In genomic region chr2:43083710-43084698, GRCh38 we compare ENCODE assay signal across 9 cellular contexts.
DNase-seq lines count a peak whose midpoint lies in the region; ATAC-seq and TF ChIP-seq lines count a peak whose summit lies in the region.
"Had no signal": no experiment of that assay in that cellular context is flagged by ENCODE, and none has a peak within 500 bp of the region (broad histone marks: within the 10 kb centered on the region; RNA-seq: fewer than 3 reads in every experiment).

No MANE protein-coding gene starts in this region.

- no peak overlapping the region for H3K4me3 Mint-ChIP-seq in natural killer cell
- no peak overlapping the region for H3K4me3 Mint-ChIP-seq in natural killer cell treated with Interleukin-12 subunit alpha and Interleukin-12 subunit beta and Interleukin-15 and Interleukin-18, amount 100 ng/mL, for 72 hours
- H3K4me3 Mint-ChIP-seq in activated T-cell treated with anti-CD3 and anti-CD28 coated beads, Interleukin-2, amount 50 U/mL, for 4 hours, result no peak overlapping the region

- ATAC-seq in natural killer cell, result no peak
- ATAC-seq in natural killer cell treated with Interleukin-12 subunit alpha and Interleukin-12 subunit beta and Interleukin-15 and Interleukin-18, amount 100 ng/mL, for 72 hours, result no peak
- ATAC-seq in GM18873 (IDR thresholded peaks at IDR 0.05; ENCODE audit: low FRiP score, unreplicated experiment), result no peak
- ATAC-seq in HG02610 (IDR thresholded peaks at IDR 0.05; ENCODE audit: unreplicated experiment), result no peak
- no peak for ATAC-seq in activated T-cell treated with anti-CD3 and anti-CD28 coated beads, Interleukin-2, amount 50 U/mL, for 4 hours

- intact Hi-C loops in natural killer cell (cut with micrococcal nuclease), result no loop called here

- H3K4me1 Mint-ChIP-seq in natural killer cell, result peaks cover 21 to 41% of the 10 kb centered on the region in 2 donors
- H3K4me1 Mint-ChIP-seq in natural killer cell treated with Interleukin-12 subunit alpha and Interleukin-12 subunit beta and Interleukin-15 and Interleukin-18, amount 100 ng/mL, for 72 hours (ENCODE audit: low read depth in 2 of 2), result peaks cover 12 to 16% of the 10 kb centered on the region in 2 donors
- peaks cover 5% of the 10 kb centered on the region for H3K4me1 Mint-ChIP-seq in activated T-cell treated with anti-CD3 and anti-CD28 coated beads, Interleukin-2, amount 50 U/mL, for 4 hours (ENCODE audit: low read depth)

- H3K27ac Mint-ChIP-seq in natural killer cell, result peak overlapping the region; percentile 54 to 81
- H3K27ac Mint-ChIP-seq in natural killer cell treated with Interleukin-12 subunit alpha and Interleukin-12 subunit beta and Interleukin-15 and Interleukin-18, amount 100 ng/mL, for 72 hours, result no peak overlapping the region

- TF ChIP-seq CTCF in natural killer cell (IDR thresholded peaks at IDR 0.05) (no peak), epithelial cell of esophagus (IDR thresholded peaks at IDR 0.05; ENCODE audit: insufficient read depth, low read depth, low read length, missing control alignments) (no peak)

- DNase-seq in natural killer cell, result no peak
- no peak for DNase-seq in natural killer cell treated with Interleukin-12 subunit alpha and Interleukin-12 subunit beta and Interleukin-15 and Interleukin-18, amount 100 ng/mL, for 72 hours (ENCODE audit: low spot score)
- peak; percentile 94 for DNase-seq in epithelial cell of esophagus (ENCODE audit: low read depth)
- DNase-seq in mucosa of gallbladder (ENCODE audit: low spot score), result peak; percentile 58
- DNase-seq in DMS53 treated with DMSO at 0.1 percent for 48 hours (lab: John Stamatoyannopoulos, UW; ENCODE audit: unreplicated experiment), result no peak
- DNase-seq in activated T-cell treated with anti-CD3 and anti-CD28 coated beads, Interleukin-2, amount 50 U/mL, for 4 hours, result no peak
- DNase-seq: CD8-positive, alpha-beta memory T cell had no signal

- H3K36me3 Mint-ChIP-seq in natural killer cell, result no peaks in the 10 kb centered on the region
- no peaks in the 10 kb centered on the region for H3K36me3 Mint-ChIP-seq in natural killer cell treated with Interleukin-12 subunit alpha and Interleukin-12 subunit beta and Interleukin-15 and Interleukin-18, amount 100 ng/mL, for 72 hours
- no peaks in the 10 kb centered on the region for H3K36me3 Mint-ChIP-seq in activated T-cell treated with anti-CD3 and anti-CD28 coated beads, Interleukin-2, amount 50 U/mL, for 4 hours (ENCODE audit: insufficient read depth)
- H3K36me3 Mint-ChIP-seq: CD8-positive, alpha-beta memory T cell had no signal

- no peaks in the 10 kb centered on the region for H3K27me3 Mint-ChIP-seq in natural killer cell (ENCODE audit: low read depth in 2 of 2)
- H3K27me3 Mint-ChIP-seq in natural killer cell treated with Interleukin-12 subunit alpha and Interleukin-12 subunit beta and Interleukin-15 and Interleukin-18, amount 100 ng/mL, for 72 hours, result no peaks in the 10 kb centered on the region
- H3K27me3 Mint-ChIP-seq in activated T-cell treated with anti-CD3 and anti-CD28 coated beads, Interleukin-2, amount 50 U/mL, for 4 hours (ENCODE audit: low read depth), result no peaks in the 10 kb centered on the region
- H3K27me3 Mint-ChIP-seq: CD8-positive, alpha-beta memory T cell had no signal

- H3K4me3 ChIP-seq in epithelial cell of esophagus (ENCODE audit: low read length), result no peak overlapping the region

- H3K9me3 Mint-ChIP-seq in natural killer cell, result no peaks in the 10 kb centered on the region
- H3K9me3 Mint-ChIP-seq in natural killer cell treated with Interleukin-12 subunit alpha and Interleukin-12 subunit beta and Interleukin-15 and Interleukin-18, amount 100 ng/mL, for 72 hours, result no peaks in the 10 kb centered on the region
- H3K9me3 Mint-ChIP-seq in activated T-cell treated with anti-CD3 and anti-CD28 coated beads, Interleukin-2, amount 50 U/mL, for 4 hours, result no peaks in the 10 kb centered on the region
- H3K9me3 Mint-ChIP-seq: CD8-positive, alpha-beta memory T cell had no signal

Comparison
In these comparisons a context has a peak if more than half of its experiments do, and no peak if none do; other contexts are left out.
1. H3K27ac Mint-ChIP-seq: peak in natural killer cell (2 of 2); none in natural killer cell treated with Interleukin-12 subunit alpha and Interleukin-12 subunit beta and Interleukin-15 and Interleukin-18, amount 100 ng/mL, for 72 hours (0 of 2).
2. DNase-seq: peak in epithelial cell of esophagus (single experiment) and mucosa of gallbladder (single experiment); none in natural killer cell (single experiment), natural killer cell treated with Interleukin-12 subunit alpha and Interleukin-12 subunit beta and Interleukin-15 and Interleukin-18, amount 100 ng/mL, for 72 hours (single experiment), DMS53 treated with DMSO at 0.1 percent for 48 hours (single experiment) and activated T-cell treated with anti-CD3 and anti-CD28 coated beads, Interleukin-2, amount 50 U/mL, for 4 hours (single experiment).